ENCODE assay signal across 18 cellular contexts in the genomic region with DNA sequence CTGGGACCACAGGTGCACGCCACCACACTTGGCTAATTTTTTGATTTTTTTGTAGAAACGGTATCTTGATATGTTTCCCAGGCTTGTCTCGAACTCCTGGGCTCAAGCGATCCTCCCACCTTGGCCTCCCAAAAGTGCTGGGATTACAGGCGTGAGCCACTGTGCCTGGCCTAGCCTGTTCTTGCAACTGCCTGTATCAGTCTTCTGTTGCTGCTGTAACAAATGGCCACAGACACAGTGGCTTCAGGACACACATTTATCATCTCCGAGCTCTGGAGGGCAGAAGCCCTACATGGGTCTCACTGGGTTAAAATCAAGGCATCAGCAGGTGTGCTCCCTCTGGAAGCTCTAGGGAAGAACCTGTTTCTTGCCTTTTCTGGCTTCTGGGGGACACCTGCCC.
"Had no signal": no experiment of that assay in that cellular context is flagged by ENCODE, and none has a peak within 500 bp of the region (broad histone marks: within the 10 kb centered on the region; RNA-seq: fewer than 3 reads in every experiment).

No MANE protein-coding gene starts in this region.

- H3K27ac ChIP-seq: epithelial cell of prostate, gastrocnemius medialis, lower lobe of right lung, neutrophil, pancreas, thyroid gland had no signal

- H3K4me3 Mint-ChIP-seq: endodermal cell; natural killer cell treated with Interleukin-12 subunit alpha and Interleukin-12 subunit beta and Interleukin-15 and Interleukin-18, amount 100 ng/mL, for 72 hours; neural crest cell had no signal

- H3K9me3 Mint-ChIP-seq: natural killer cell treated with Interleukin-12 subunit alpha and Interleukin-12 subunit beta and Interleukin-15 and Interleukin-18, amount 100 ng/mL, for 72 hours had no signal

- ATAC-seq: esophagus mucosa, gastrocnemius medialis, left ventricle myocardium superior had no signal

- DNase-seq: cortex of kidney; effector CD8-positive, alpha-beta T cell; endodermal cell; foreskin fibroblast; gastrocnemius medialis; left ventricle myocardium superior; pancreas; stimulated activated CD4-positive, alpha-beta T cell treated with anti-CD3 and anti-CD28 coated beads, Interleukin-1b, Interleukin-23, amount 100 ng/mL, for 48 hours; stimulated activated CD8-positive, alpha-beta memory T cell treated with anti-CD3 and anti-CD28 coated beads, Interleukin-4, amount 100 ng/mL, for 48 hours; thyroid gland; trophoblast cell had no signal

- H3K27me3 Mint-ChIP-seq: stimulated activated naive CD8-positive, alpha-beta T cell treated with anti-CD3 and anti-CD28 coated beads, Interleukin-15, amount 100 ng/mL, for 72 hours had no signal

- H3K27ac Mint-ChIP-seq: endodermal cell; stimulated activated naive CD8-positive, alpha-beta T cell treated with anti-CD3 and anti-CD28 coated beads, Interleukin-15, amount 100 ng/mL, for 72 hours had no signal
